Comparison of ENCODE assay signal across 1 cellular context in the genomic region with DNA sequence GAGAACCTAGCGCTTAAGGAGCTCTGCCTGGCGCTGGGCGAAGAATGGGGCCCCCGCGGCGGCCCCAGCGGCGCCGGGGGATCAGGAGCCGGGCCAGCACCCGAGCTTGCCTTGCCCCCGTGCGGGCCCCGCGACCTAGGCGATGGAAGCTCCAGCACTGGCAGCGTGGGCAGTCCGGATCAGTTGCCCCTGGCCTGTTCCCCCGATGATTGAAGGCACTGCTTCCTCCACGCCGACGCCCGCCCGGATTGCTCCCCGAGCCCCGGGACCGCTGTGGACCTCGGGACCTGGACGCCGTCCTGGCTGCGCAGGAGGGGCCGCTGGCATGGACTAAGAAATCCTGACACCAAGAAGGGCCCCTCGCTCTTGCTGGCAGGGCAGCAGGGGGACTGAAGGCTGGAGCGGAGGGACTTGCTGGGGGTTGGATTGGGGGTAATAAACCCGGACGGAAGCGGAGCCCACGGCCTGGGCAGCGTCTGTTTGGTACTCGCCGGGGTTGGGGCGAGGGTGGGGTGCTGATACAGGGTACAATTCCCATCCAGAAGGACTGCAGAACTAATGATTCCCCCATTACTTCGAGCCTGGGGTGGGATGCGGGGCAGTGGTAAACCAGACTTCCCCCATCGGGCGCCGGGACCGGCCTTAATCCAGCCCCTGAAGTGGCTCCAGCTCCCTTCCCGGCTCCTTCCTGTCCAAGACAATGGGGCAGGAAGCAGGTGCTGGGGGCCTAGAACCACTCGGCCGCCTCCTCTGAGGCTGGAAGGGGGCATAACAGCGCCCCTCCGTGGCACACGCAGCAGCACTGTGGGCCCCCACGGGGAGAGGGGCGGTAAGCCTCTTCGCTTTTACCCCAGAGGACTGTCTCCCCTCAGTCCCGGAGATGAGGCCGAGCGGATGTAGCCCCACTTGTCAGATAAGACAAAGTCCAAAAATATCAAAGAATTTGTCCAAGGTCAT.
TF ChIP-seq lines count a peak whose summit lies in the region.

No MANE protein-coding gene starts in this region.

TF ChIP-seq in HepG2, 621 proteins besides CTCF, POLR2A, EP300 and RAD21 (continued from another document and continues in another):
- TF ChIP-seq, protein P1, sequence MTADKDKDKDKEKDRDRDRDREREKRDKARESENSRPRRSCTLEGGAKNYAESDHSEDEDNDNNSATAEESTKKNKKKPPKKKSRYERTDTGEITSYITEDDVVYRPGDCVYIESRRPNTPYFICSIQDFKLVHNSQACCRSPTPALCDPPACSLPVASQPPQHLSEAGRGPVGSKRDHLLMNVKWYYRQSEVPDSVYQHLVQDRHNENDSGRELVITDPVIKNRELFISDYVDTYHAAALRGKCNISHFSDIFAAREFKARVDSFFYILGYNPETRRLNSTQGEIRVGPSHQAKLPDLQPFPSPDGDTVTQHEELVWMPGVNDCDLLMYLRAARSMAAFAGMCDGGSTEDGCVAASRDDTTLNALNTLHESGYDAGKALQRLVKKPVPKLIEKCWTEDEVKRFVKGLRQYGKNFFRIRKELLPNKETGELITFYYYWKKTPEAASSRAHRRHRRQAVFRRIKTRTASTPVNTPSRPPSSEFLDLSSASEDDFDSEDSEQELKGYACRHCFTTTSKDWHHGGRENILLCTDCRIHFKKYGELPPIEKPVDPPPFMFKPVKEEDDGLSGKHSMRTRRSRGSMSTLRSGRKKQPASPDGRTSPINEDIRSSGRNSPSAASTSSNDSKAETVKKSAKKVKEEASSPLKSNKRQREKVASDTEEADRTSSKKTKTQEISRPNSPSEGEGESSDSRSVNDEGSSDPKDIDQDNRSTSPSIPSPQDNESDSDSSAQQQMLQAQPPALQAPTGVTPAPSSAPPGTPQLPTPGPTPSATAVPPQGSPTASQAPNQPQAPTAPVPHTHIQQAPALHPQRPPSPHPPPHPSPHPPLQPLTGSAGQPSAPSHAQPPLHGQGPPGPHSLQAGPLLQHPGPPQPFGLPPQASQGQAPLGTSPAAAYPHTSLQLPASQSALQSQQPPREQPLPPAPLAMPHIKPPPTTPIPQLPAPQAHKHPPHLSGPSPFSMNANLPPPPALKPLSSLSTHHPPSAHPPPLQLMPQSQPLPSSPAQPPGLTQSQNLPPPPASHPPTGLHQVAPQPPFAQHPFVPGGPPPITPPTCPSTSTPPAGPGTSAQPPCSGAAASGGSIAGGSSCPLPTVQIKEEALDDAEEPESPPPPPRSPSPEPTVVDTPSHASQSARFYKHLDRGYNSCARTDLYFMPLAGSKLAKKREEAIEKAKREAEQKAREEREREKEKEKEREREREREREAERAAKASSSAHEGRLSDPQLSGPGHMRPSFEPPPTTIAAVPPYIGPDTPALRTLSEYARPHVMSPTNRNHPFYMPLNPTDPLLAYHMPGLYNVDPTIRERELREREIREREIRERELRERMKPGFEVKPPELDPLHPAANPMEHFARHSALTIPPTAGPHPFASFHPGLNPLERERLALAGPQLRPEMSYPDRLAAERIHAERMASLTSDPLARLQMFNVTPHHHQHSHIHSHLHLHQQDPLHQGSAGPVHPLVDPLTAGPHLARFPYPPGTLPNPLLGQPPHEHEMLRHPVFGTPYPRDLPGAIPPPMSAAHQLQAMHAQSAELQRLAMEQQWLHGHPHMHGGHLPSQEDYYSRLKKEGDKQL (CRISPR knock-in tag; IDR thresholded peaks at IDR 0.05; ENCODE audit: low read depth): no peak
- TF ChIP-seq KDM2A (CRISPR knock-in tag; IDR thresholded peaks at IDR 0.05; ENCODE audit: borderline replicate concordance, low read depth) (peak; percentile 96), ZNF484 (CRISPR knock-in tag; IDR thresholded peaks at IDR 0.05; ENCODE audit: borderline replicate concordance, low read depth) (no peak), THYN1 (CRISPR knock-in tag; IDR thresholded peaks at IDR 0.05; ENCODE audit: borderline replicate concordance, low read depth) (no peak), ZFP82 (CRISPR knock-in tag; IDR thresholded peaks at IDR 0.05; ENCODE audit: borderline replicate concordance) (no peak; the same call in 1 of the 2 replicates), BCL6 (CRISPR knock-in tag; IDR thresholded peaks at IDR 0.05) (peak; percentile 49), ZFY (CRISPR knock-in tag; IDR thresholded peaks at IDR 0.05) (peak; percentile 68), FOSL2 (CRISPR knock-in tag; IDR thresholded peaks at IDR 0.05) (no peak; the same call in 1 of the 2 replicates), ZNF768 (CRISPR knock-in tag; IDR thresholded peaks at IDR 0.05) (no peak; the same call in 1 of the 2 replicates), HNRNPH1 (optimal IDR thresholded peaks at IDR 0.05; ENCODE audit: low read depth, low read length) (no peak), GABPA (IDR thresholded peaks at IDR 0.05; ENCODE audit: low read depth, low read length) (no peak), GABPA (CRISPR knock-in tag; IDR thresholded peaks at IDR 0.05; ENCODE audit: low read depth) (peak; percentile 74), SMARCC2 (IDR thresholded peaks at IDR 0.05) (no peak), KLF13 (CRISPR knock-in tag; IDR thresholded peaks at IDR 0.05) (peak; percentile 25; the same call in 1 of the 2 replicates), ZNF296 (CRISPR knock-in tag; conservative IDR thresholded peaks at IDR 0.05) (no peak), TARDBP (CRISPR knock-in tag; IDR thresholded peaks at IDR 0.05) (peak; percentile 17; the same call in 1 of the 2 replicates), BHLHE40 (IDR thresholded peaks at IDR 0.05; ENCODE audit: low read length) (no peak), EED (CRISPR knock-in tag; IDR thresholded peaks at IDR 0.05) (no peak)
- TF ChIP-seq, protein P2, sequence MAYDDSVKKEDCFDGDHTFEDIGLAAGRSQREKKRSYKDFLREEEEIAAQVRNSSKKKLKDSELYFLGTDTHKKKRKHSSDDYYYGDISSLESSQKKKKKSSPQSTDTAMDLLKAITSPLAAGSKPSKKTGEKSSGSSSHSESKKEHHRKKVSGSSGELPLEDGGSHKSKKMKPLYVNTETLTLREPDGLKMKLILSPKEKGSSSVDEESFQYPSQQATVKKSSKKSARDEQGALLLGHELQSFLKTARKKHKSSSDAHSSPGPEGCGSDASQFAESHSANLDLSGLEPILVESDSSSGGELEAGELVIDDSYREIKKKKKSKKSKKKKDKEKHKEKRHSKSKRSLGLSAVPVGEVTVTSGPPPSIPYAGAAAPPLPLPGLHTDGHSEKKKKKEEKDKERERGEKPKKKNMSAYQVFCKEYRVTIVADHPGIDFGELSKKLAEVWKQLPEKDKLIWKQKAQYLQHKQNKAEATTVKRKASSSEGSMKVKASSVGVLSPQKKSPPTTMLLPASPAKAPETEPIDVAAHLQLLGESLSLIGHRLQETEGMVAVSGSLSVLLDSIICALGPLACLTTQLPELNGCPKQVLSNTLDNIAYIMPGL (CRISPR knock-in tag; IDR thresholded peaks at IDR 0.05; ENCODE audit: borderline replicate concordance in 1 of 2, low read depth in 1 of 2): peak; percentile 74 to 93; a peak in 3 of 4 replicates
- TF ChIP-seq, protein P3, sequence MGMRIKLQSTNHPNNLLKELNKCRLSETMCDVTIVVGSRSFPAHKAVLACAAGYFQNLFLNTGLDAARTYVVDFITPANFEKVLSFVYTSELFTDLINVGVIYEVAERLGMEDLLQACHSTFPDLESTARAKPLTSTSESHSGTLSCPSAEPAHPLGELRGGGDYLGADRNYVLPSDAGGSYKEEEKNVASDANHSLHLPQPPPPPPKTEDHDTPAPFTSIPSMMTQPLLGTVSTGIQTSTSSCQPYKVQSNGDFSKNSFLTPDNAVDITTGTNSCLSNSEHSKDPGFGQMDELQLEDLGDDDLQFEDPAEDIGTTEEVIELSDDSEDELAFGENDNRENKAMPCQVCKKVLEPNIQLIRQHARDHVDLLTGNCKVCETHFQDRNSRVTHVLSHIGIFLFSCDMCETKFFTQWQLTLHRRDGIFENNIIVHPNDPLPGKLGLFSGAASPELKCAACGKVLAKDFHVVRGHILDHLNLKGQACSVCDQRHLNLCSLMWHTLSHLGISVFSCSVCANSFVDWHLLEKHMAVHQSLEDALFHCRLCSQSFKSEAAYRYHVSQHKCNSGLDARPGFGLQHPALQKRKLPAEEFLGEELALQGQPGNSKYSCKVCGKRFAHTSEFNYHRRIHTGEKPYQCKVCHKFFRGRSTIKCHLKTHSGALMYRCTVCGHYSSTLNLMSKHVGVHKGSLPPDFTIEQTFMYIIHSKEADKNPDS (CRISPR knock-in tag; IDR thresholded peaks at IDR 0.05): no peak
- TF ChIP-seq, protein P4, sequence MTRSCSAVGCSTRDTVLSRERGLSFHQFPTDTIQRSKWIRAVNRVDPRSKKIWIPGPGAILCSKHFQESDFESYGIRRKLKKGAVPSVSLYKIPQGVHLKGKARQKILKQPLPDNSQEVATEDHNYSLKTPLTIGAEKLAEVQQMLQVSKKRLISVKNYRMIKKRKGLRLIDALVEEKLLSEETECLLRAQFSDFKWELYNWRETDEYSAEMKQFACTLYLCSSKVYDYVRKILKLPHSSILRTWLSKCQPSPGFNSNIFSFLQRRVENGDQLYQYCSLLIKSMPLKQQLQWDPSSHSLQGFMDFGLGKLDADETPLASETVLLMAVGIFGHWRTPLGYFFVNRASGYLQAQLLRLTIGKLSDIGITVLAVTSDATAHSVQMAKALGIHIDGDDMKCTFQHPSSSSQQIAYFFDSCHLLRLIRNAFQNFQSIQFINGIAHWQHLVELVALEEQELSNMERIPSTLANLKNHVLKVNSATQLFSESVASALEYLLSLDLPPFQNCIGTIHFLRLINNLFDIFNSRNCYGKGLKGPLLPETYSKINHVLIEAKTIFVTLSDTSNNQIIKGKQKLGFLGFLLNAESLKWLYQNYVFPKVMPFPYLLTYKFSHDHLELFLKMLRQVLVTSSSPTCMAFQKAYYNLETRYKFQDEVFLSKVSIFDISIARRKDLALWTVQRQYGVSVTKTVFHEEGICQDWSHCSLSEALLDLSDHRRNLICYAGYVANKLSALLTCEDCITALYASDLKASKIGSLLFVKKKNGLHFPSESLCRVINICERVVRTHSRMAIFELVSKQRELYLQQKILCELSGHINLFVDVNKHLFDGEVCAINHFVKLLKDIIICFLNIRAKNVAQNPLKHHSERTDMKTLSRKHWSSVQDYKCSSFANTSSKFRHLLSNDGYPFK (CRISPR knock-in tag; IDR thresholded peaks at IDR 0.05; ENCODE audit: borderline replicate concordance): peak; percentile 43; the same call in 1 of the 2 replicates
- TF ChIP-seq, protein P5, sequence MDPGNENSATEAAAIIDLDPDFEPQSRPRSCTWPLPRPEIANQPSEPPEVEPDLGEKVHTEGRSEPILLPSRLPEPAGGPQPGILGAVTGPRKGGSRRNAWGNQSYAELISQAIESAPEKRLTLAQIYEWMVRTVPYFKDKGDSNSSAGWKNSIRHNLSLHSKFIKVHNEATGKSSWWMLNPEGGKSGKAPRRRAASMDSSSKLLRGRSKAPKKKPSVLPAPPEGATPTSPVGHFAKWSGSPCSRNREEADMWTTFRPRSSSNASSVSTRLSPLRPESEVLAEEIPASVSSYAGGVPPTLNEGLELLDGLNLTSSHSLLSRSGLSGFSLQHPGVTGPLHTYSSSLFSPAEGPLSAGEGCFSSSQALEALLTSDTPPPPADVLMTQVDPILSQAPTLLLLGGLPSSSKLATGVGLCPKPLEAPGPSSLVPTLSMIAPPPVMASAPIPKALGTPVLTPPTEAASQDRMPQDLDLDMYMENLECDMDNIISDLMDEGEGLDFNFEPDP (CRISPR knock-in tag; conservative IDR thresholded peaks at IDR 0.05): no peak
- TF ChIP-seq, protein P6, sequence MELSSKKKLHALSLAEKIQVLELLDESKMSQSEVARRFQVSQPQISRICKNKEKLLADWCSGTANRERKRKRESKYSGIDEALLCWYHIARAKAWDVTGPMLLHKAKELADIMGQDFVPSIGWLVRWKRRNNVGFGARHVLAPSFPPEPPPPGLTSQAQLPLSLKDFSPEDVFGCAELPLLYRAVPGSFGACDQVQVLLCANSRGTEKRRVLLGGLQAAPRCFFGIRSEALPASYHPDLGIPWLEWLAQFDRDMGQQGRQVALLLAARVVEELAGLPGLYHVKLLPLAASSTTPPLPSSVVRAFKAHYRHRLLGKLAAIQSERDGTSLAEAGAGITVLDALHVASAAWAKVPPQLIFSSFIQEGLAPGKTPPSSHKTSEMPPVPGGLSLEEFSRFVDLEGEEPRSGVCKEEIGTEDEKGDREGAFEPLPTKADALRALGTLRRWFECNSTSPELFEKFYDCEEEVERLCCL (CRISPR knock-in tag; IDR thresholded peaks at IDR 0.05; ENCODE audit: borderline replicate concordance): no peak
- TF ChIP-seq, protein P7, sequence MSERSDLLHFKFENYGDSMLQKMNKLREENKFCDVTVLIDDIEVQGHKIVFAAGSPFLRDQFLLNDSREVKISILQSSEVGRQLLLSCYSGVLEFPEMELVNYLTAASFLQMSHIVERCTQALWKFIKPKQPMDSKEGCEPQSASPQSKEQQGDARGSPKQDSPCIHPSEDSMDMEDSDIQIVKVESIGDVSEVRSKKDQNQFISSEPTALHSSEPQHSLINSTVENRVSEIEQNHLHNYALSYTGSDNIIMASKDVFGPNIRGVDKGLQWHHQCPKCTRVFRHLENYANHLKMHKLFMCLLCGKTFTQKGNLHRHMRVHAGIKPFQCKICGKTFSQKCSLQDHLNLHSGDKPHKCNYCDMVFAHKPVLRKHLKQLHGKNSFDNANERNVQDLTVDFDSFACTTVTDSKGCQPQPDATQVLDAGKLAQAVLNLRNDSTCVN (CRISPR knock-in tag; IDR thresholded peaks at IDR 0.05; ENCODE audit: borderline replicate concordance): no peak
- TF ChIP-seq, protein P8, sequence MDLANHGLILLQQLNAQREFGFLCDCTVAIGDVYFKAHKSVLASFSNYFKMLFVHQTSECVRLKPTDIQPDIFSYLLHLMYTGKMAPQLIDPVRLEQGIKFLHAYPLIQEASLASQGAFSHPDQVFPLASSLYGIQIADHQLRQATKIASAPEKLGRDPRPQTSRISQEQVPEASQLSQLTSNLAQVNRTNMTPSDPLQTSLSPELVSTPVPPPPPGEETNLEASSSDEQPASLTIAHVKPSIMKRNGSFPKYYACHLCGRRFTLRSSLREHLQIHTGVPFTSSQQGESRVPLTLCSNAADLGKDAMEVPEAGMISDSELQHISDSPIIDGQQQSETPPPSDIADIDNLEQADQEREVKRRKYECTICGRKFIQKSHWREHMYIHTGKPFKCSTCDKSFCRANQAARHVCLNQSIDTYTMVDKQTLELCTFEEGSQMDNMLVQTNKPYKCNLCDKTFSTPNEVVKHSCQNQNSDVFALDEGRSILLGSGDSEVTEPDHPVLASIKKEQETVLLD (CRISPR knock-in tag; IDR thresholded peaks at IDR 0.05; ENCODE audit: low read depth): no peak
- TF ChIP-seq, protein P9, sequence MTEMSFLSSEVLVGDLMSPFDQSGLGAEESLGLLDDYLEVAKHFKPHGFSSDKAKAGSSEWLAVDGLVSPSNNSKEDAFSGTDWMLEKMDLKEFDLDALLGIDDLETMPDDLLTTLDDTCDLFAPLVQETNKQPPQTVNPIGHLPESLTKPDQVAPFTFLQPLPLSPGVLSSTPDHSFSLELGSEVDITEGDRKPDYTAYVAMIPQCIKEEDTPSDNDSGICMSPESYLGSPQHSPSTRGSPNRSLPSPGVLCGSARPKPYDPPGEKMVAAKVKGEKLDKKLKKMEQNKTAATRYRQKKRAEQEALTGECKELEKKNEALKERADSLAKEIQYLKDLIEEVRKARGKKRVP (CRISPR knock-in tag; IDR thresholded peaks at IDR 0.05): no peak
- TF ChIP-seq, protein P10, sequence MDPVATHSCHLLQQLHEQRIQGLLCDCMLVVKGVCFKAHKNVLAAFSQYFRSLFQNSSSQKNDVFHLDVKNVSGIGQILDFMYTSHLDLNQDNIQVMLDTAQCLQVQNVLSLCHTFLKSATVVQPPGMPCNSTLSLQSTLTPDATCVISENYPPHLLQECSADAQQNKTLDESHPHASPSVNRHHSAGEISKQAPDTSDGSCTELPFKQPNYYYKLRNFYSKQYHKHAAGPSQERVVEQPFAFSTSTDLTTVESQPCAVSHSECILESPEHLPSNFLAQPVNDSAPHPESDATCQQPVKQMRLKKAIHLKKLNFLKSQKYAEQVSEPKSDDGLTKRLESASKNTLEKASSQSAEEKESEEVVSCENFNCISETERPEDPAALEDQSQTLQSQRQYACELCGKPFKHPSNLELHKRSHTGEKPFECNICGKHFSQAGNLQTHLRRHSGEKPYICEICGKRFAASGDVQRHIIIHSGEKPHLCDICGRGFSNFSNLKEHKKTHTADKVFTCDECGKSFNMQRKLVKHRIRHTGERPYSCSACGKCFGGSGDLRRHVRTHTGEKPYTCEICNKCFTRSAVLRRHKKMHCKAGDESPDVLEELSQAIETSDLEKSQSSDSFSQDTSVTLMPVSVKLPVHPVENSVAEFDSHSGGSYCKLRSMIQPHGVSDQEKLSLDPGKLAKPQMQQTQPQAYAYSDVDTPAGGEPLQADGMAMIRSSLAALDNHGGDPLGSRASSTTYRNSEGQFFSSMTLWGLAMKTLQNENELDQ (CRISPR knock-in tag; IDR thresholded peaks at IDR 0.05; ENCODE audit: borderline replicate concordance): no peak
